14 cellular contexts compared by ENCODE assay signal in the genomic region with DNA sequence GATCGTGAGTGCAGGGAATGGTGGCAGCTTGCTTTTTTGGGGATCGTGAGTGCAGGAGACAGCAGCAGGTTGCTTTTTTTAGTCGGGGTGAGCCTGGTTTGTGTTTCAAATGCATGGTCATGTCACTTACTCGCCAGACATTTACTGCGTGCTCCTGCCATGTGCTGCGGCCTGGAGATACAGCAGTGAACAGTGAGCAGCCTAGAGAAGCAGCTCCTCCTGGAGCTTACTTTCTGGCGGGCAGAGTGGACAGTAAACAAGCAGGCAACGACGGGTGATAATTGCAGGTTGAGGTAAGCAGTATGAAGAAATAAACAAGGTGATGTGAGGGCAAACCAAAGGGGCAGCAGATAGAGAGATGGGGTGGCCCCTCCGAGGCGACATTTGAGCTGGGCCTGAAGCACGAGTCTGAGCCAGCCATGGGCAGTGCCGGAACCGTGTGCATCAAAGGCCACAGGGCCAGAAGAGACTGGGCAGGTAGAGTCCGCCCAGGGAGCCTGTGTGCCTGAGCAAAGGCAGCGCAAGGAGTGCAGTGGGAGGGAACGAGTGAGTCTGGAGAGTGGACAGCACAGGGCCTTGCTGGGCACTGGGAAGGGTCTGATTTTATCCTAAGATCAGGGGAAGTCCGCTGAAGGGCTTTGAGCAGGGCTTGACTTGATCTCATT. TPM values are rescaled to one million over a fixed set of nuclear protein-coding genes. Genes with fewer than 3 reads are reported as not detected.
DNase-seq lines count a peak whose midpoint lies in the region; ATAC-seq and TF ChIP-seq lines count a peak whose summit lies in the region.
"Had no signal": no experiment of that assay in that cellular context is flagged by ENCODE, and none has a peak within 500 bp of the region (broad histone marks: within the 10 kb centered on the region; RNA-seq: fewer than 3 reads in every experiment).

No MANE protein-coding gene starts in this region.

- no peak for TF ChIP-seq CTCF in HFFc6 (IDR thresholded peaks at IDR 0.05)
- TF ChIP-seq CTCF in esophagus squamous epithelium (IDR thresholded peaks at IDR 0.05), result no peak

- H3K4me3 ChIP-seq in esophagus squamous epithelium, result no peak overlapping the region
- H3K4me3 ChIP-seq: upper lobe of right lung had no signal

- no peaks in the 10 kb centered on the region for H3K9me3 ChIP-seq in esophagus squamous epithelium
- H3K9me3 ChIP-seq: upper lobe of right lung had no signal

- peaks cover 10 to 88% (median 14%) of the 10 kb centered on the region in 3 donors for H3K4me1 ChIP-seq in esophagus squamous epithelium

- no peak for TF ChIP-seq POLR2A in esophagus squamous epithelium (IDR thresholded peaks at IDR 0.05)

- no peak for ATAC-seq in stimulated activated effector memory CD8-positive, alpha-beta T cell treated with anti-CD3 and anti-CD28 coated beads, Interleukin-12 subunit alpha, Interleukin-12 subunit beta, amount 100 ng/mL, for 72 hours
- ATAC-seq in GM19463 (IDR thresholded peaks at IDR 0.05; ENCODE audit: unreplicated experiment), result no peak
- ATAC-seq: T-cell, upper lobe of right lung had no signal

- H3K27ac Mint-ChIP-seq in HFFc6, result peak overlapping the region; percentile 66
- H3K27ac Mint-ChIP-seq in stimulated activated effector memory CD8-positive, alpha-beta T cell treated with anti-CD3 and anti-CD28 coated beads, Interleukin-12 subunit alpha, Interleukin-12 subunit beta, amount 100 ng/mL, for 72 hours, result peak overlapping the region; percentile 67
- H3K27ac Mint-ChIP-seq: activated T-helper 1 cell treated with anti-CD3 and anti-CD28 coated beads, Interleukin-12 subunit alpha, Interleukin-12 subunit beta, Interleukin-2, Interleukin-4 antibody, amounts not matched to agents 30 ng/mL and 10 ng/mL and 1 ng/mL, durations not matched to agents 14 hours and 24 hours and 36 hours; T-cell had no signal

- no peaks in the 10 kb centered on the region for H3K27me3 ChIP-seq in esophagus squamous epithelium
- H3K27me3 ChIP-seq: upper lobe of right lung had no signal

- H3K4me1 Mint-ChIP-seq in HFFc6 (ENCODE audit: low read depth), result peaks cover 72% of the 10 kb centered on the region
- H3K4me1 Mint-ChIP-seq in stimulated activated effector memory CD8-positive, alpha-beta T cell treated with anti-CD3 and anti-CD28 coated beads, Interleukin-12 subunit alpha, Interleukin-12 subunit beta, amount 100 ng/mL, for 72 hours, result peaks cover 62% of the 10 kb centered on the region

- peaks cover 2% of the 10 kb centered on the region; the same call in 1 of the 2 replicates for H3K27me3 Mint-ChIP-seq in HFFc6 (ENCODE audit: insufficient read depth)
- H3K27me3 Mint-ChIP-seq: T-cell had no signal

- WGBS in esophagus squamous epithelium, 2 donors, result 81 to 88% methylated on average over 12 to 18 of the region's 18 CpGs

- DNase-seq in HFFc6 (no peak), islet precursor cell (peak; percentile 47), esophagus squamous epithelium (lab: John Stamatoyannopoulos, UW) (no peak), Kasumi-1 (lab: John Stamatoyannopoulos, UW) (no peak)
- no peak for DNase-seq in stimulated activated effector memory CD8-positive, alpha-beta T cell treated with anti-CD3 and anti-CD28 coated beads, Interleukin-12 subunit alpha, Interleukin-12 subunit beta, amount 100 ng/mL, for 72 hours (ENCODE audit: low spot score in 2 of 2)
- DNase-seq: activated CD4-positive, alpha-beta T cell treated with anti-CD3 and anti-CD28 coated beads for 1 hour; aorta; midbrain; NCI-H524; T-cell; upper lobe of right lung had no signal

- no peaks in the 10 kb centered on the region for H3K9me3 Mint-ChIP-seq in HFFc6
- no peaks in the 10 kb centered on the region for H3K9me3 Mint-ChIP-seq in stimulated activated effector memory CD8-positive, alpha-beta T cell treated with anti-CD3 and anti-CD28 coated beads, Interleukin-12 subunit alpha, Interleukin-12 subunit beta, amount 100 ng/mL, for 72 hours
- H3K9me3 Mint-ChIP-seq: activated T-helper 1 cell treated with anti-CD3 and anti-CD28 coated beads, Interleukin-12 subunit alpha, Interleukin-12 subunit beta, Interleukin-2, Interleukin-4 antibody, amounts not matched to agents 30 ng/mL and 10 ng/mL and 1 ng/mL, durations not matched to agents 14 hours and 24 hours and 36 hours; T-cell had no signal

- intact Hi-C loops in esophagus squamous epithelium (cut with DNase I), result no loop called here

- peak overlapping the region; percentile 49; the same call in 1 of the 2 replicates for H3K4me3 Mint-ChIP-seq in HFFc6
- H3K4me3 Mint-ChIP-seq in stimulated activated effector memory CD8-positive, alpha-beta T cell treated with anti-CD3 and anti-CD28 coated beads, Interleukin-12 subunit alpha, Interleukin-12 subunit beta, amount 100 ng/mL, for 72 hours, result no peak overlapping the region
- H3K4me3 Mint-ChIP-seq: activated T-helper 1 cell treated with anti-CD3 and anti-CD28 coated beads, Interleukin-12 subunit alpha, Interleukin-12 subunit beta, Interleukin-2, Interleukin-4 antibody, amounts not matched to agents 30 ng/mL and 10 ng/mL and 1 ng/mL, durations not matched to agents 14 hours and 24 hours and 36 hours; T-cell had no signal

- H3K27ac ChIP-seq in angular gyrus (ENCODE audit: low read depth, low read length) (peak overlapping the region; percentile 46), esophagus squamous epithelium (peak overlapping the region in 2 of 4 donors; percentile 66 to 79)
- H3K27ac ChIP-seq: upper lobe of right lung had no signal

- peaks cover 0 to 39% (median 8%) of the 10 kb centered on the region in 3 donors for H3K36me3 ChIP-seq in esophagus squamous epithelium

- H3K36me3 Mint-ChIP-seq in HFFc6 (ENCODE audit: low read depth), result peaks cover 42% of the 10 kb centered on the region
- H3K36me3 Mint-ChIP-seq in stimulated activated effector memory CD8-positive, alpha-beta T cell treated with anti-CD3 and anti-CD28 coated beads, Interleukin-12 subunit alpha, Interleukin-12 subunit beta, amount 100 ng/mL, for 72 hours, result peaks cover 78% of the 10 kb centered on the region

RNA-seq across cellular contexts. Expression of a gene that starts 57.3 kb away (rescaled TPM):
- total RNA-seq in HFFc6 (2021; fragmentation: NEBNext Ultra II Directional; extraction: Animal tissue kit (Norgen Biotek cat#: 25700)), result 10 to 100 TPM; 12.6 to 17.7 (median 14.5) TPM
- total RNA-seq in esophagus squamous epithelium, result 10 to 100 TPM; 12.6 to 24.6 (median 19.4) TPM
